1 cellular context compared by ENCODE assay signal in the genomic region with DNA sequence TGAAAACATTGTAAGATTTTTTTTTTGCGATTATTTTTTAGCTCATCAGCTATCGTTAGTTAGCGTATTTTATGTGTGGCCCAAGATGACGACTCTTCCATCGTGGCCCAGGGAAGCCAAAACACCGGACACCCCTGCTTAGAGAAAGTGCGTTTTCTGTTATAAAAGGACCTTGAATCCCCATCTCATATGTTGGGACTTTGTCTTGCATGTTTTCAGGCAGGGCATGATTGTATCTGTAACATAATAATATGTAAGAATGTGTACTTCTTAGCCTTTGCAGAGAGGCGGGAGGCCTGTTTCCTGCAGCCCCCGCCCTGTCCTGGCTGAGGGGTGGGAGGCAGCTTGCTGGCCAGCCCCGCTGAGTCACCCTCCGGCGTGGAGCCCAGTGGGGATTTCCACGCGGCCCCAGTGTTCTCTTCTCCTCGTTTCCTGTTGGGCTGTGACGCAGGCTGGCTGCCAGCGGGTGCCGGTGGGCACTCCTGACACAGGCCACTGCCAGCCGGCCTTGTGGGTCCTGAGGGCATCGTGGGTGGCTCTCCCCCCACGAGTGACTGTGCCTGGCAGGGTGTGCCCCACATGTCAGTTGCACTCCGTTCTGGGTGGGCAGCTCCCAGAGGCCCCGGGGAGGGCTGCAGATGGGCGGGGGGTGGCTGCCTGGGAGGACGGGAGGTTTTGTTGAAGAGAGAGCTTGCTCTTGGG.
TF ChIP-seq lines count a peak whose summit lies in the region.

No MANE protein-coding gene starts in this region.

TF ChIP-seq in GM23338, 12 proteins besides CTCF, POLR2A, EP300 and RAD21 (continued from another document):
- TF ChIP-seq, protein P1, sequence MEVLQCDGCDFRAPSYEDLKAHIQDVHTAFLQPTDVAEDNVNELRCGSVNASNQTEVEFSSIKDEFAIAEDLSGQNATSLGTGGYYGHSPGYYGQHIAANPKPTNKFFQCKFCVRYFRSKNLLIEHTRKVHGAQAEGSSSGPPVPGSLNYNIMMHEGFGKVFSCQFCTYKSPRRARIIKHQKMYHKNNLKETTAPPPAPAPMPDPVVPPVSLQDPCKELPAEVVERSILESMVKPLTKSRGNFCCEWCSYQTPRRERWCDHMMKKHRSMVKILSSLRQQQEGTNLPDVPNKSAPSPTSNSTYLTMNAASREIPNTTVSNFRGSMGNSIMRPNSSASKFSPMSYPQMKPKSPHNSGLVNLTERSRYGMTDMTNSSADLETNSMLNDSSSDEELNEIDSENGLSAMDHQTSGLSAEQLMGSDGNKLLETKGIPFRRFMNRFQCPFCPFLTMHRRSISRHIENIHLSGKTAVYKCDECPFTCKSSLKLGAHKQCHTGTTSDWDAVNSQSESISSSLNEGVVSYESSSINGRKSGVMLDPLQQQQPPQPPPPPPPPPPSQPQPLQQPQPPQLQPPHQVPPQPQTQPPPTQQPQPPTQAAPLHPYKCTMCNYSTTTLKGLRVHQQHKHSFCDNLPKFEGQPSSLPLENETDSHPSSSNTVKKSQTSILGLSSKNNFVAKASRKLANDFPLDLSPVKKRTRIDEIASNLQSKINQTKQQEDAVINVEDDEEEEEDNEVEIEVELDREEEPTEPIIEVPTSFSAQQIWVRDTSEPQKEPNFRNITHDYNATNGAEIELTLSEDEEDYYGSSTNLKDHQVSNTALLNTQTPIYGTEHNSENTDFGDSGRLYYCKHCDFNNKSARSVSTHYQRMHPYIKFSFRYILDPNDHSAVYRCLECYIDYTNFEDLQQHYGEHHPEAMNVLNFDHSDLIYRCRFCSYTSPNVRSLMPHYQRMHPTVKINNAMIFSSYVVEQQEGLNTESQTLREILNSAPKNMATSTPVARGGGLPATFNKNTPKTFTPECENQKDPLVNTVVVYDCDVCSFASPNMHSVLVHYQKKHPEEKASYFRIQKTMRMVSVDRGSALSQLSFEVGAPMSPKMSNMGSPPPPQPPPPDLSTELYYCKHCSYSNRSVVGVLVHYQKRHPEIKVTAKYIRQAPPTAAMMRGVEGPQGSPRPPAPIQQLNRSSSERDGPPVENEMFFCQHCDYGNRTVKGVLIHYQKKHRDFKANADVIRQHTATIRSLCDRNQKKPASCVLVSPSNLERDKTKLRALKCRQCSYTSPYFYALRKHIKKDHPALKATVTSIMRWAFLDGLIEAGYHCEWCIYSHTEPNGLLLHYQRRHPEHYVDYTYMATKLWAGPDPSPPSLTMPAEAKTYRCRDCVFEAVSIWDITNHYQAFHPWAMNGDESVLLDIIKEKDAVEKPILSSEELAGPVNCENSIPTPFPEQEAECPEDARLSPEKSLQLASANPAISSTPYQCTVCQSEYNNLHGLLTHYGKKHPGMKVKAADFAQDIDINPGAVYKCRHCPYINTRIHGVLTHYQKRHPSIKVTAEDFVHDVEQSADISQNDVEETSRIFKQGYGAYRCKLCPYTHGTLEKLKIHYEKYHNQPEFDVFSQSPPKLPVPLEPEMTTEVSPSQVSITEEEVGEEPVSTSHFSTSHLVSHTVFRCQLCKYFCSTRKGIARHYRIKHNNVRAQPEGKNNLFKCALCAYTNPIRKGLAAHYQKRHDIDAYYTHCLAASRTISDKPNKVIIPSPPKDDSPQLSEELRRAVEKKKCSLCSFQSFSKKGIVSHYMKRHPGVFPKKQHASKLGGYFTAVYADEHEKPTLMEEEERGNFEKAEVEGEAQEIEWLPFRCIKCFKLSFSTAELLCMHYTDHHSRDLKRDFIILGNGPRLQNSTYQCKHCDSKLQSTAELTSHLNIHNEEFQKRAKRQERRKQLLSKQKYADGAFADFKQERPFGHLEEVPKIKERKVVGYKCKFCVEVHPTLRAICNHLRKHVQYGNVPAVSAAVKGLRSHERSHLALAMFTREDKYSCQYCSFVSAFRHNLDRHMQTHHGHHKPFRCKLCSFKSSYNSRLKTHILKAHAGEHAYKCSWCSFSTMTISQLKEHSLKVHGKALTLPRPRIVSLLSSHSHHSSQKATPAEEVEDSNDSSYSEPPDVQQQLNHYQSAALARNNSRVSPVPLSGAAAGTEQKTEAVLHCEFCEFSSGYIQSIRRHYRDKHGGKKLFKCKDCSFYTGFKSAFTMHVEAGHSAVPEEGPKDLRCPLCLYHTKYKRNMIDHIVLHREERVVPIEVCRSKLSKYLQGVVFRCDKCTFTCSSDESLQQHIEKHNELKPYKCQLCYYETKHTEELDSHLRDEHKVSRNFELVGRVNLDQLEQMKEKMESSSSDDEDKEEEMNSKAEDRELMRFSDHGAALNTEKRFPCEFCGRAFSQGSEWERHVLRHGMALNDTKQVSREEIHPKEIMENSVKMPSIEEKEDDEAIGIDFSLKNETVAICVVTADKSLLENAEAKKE (CRISPR knock-in tag; IDR thresholded peaks at IDR 0.05) = no peak
- no peak for TF ChIP-seq NANOG (IDR thresholded peaks at IDR 0.05; ENCODE audit: borderline replicate concordance)
- TF ChIP-seq ZNF114 (CRISPR knock-in tag; IDR thresholded peaks at IDR 0.05) = no peak
- TF ChIP-seq STAT1 (IDR thresholded peaks at IDR 0.05; ENCODE audit: unreplicated experiment) = no peak
- TF ChIP-seq, protein P2, sequence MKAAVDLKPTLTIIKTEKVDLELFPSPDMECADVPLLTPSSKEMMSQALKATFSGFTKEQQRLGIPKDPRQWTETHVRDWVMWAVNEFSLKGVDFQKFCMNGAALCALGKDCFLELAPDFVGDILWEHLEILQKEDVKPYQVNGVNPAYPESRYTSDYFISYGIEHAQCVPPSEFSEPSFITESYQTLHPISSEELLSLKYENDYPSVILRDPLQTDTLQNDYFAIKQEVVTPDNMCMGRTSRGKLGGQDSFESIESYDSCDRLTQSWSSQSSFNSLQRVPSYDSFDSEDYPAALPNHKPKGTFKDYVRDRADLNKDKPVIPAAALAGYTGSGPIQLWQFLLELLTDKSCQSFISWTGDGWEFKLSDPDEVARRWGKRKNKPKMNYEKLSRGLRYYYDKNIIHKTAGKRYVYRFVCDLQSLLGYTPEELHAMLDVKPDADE (IDR thresholded peaks at IDR 0.05) = no peak
- TF ChIP-seq JUNB (IDR thresholded peaks at IDR 0.05; ENCODE audit: unreplicated experiment) = no peak
- TF ChIP-seq ZNF331 (CRISPR knock-in tag; IDR thresholded peaks at IDR 0.05; ENCODE audit: low read depth) = no peak
- TF ChIP-seq, protein P3, sequence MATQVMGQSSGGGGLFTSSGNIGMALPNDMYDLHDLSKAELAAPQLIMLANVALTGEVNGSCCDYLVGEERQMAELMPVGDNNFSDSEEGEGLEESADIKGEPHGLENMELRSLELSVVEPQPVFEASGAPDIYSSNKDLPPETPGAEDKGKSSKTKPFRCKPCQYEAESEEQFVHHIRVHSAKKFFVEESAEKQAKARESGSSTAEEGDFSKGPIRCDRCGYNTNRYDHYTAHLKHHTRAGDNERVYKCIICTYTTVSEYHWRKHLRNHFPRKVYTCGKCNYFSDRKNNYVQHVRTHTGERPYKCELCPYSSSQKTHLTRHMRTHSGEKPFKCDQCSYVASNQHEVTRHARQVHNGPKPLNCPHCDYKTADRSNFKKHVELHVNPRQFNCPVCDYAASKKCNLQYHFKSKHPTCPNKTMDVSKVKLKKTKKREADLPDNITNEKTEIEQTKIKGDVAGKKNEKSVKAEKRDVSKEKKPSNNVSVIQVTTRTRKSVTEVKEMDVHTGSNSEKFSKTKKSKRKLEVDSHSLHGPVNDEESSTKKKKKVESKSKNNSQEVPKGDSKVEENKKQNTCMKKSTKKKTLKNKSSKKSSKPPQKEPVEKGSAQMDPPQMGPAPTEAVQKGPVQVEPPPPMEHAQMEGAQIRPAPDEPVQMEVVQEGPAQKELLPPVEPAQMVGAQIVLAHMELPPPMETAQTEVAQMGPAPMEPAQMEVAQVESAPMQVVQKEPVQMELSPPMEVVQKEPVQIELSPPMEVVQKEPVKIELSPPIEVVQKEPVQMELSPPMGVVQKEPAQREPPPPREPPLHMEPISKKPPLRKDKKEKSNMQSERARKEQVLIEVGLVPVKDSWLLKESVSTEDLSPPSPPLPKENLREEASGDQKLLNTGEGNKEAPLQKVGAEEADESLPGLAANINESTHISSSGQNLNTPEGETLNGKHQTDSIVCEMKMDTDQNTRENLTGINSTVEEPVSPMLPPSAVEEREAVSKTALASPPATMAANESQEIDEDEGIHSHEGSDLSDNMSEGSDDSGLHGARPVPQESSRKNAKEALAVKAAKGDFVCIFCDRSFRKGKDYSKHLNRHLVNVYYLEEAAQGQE (IDR thresholded peaks at IDR 0.05; ENCODE audit: unreplicated experiment) = no peak
